ENCODE assay signal across 23 cellular contexts in the genomic region with DNA sequence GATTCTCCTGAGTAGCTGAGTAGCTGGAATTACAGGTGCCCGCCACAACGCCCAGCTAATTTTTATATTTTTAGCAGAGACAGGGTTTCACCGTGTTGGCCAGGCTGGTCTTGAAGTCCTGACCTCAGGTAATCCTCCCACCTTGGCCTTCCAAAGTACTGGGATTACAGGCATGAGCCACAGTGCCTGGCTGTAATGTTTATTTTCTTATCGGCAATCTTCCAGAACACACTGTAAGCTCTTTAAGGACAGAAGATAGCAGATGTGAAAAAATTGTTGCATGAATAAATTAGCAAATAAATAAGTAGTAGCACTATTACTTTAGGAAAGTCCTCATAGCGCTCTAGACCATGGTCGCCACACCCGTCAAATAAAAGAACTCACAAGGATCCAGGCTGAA.
"Had no signal": no experiment of that assay in that cellular context is flagged by ENCODE, and none has a peak within 500 bp of the region (broad histone marks: within the 10 kb centered on the region; RNA-seq: fewer than 3 reads in every experiment).

No MANE protein-coding gene starts in this region.

- H3K36me3 ChIP-seq: gastroesophageal sphincter, thoracic aorta, upper lobe of right lung had no signal

- H3K4me1 Mint-ChIP-seq: activated CD4-positive, alpha-beta memory T cell treated with anti-CD3 and anti-CD28 coated beads, Interleukin-2, amount 10 ng/mL, durations not matched to agents 7 days and 5 days; activated CD4-positive, alpha-beta T cell treated with anti-CD3 and anti-CD28 coated beads, Interleukin-2, amount 10 ng/mL, durations not matched to agents 24 days and 14 days; activated naive CD4-positive, alpha-beta T cell treated with anti-CD3 and anti-CD28 coated beads, Interleukin-2, amount 50 U/mL, for 24 hours; T-helper 17 cell had no signal

- DNase-seq: activated CD4-positive, alpha-beta memory T cell treated with anti-CD3 and anti-CD28 coated beads, Interleukin-2, amount 10 ng/mL, durations not matched to agents 7 days and 5 days; activated CD4-positive, alpha-beta T cell treated with anti-CD3 and anti-CD28 coated beads, Interleukin-2, amount 10 ng/mL, durations not matched to agents 24 days and 14 days; activated gamma-delta T cell treated with Interleukin-2 at 50 U/mL for 16 hours; anterior cingulate cortex; central memory CD4-positive, alpha-beta T cell; effector memory CD4-positive, alpha-beta T cell; hypothalamus; left ventricle myocardium superior; mammary epithelial cell; nephron progenitor cell; nucleus accumbens; posterior cingulate gyrus; stimulated activated CD4-positive, alpha-beta T cell treated with anti-CD3 and anti-CD28 coated beads, Interleukin-15, amount 100 ng/mL, for 24 hours; SW 1271; T-helper 17 cell; upper lobe of right lung had no signal

- H3K9me3 ChIP-seq: gastroesophageal sphincter, thoracic aorta, upper lobe of right lung had no signal

- H3K27ac ChIP-seq: gastroesophageal sphincter, thoracic aorta, upper lobe of right lung had no signal

- H3K27ac Mint-ChIP-seq: activated CD4-positive, alpha-beta memory T cell treated with anti-CD3 and anti-CD28 coated beads, Interleukin-2, amount 10 ng/mL, durations not matched to agents 7 days and 5 days; activated CD4-positive, alpha-beta T cell treated with anti-CD3 and anti-CD28 coated beads, Interleukin-2, amount 10 ng/mL, durations not matched to agents 24 days and 14 days; activated naive CD4-positive, alpha-beta T cell treated with anti-CD3 and anti-CD28 coated beads, Interleukin-2, amount 50 U/mL, for 24 hours; stimulated activated memory B cell treated with anti-CD40 and anti-IgM and Interleukin-4, amounts not matched to agents 10 μg/mL and 1 μg/mL and 100 μg/mL, for 72 hours; T-helper 17 cell had no signal

- H3K36me3 Mint-ChIP-seq: activated naive CD4-positive, alpha-beta T cell treated with anti-CD3 and anti-CD28 coated beads, Interleukin-2, amount 50 U/mL, for 24 hours; stimulated activated memory B cell treated with anti-CD40 and anti-IgM and Interleukin-4, amounts not matched to agents 10 μg/mL and 1 μg/mL and 100 μg/mL, for 72 hours had no signal

- ATAC-seq: esophagus mucosa; gastroesophageal sphincter; left ventricle myocardium superior; sciatic nerve; stimulated activated memory B cell treated with anti-CD40 and anti-IgM and Interleukin-4, amounts not matched to agents 10 μg/mL and 1 μg/mL and 100 μg/mL, for 72 hours; T-helper 17 cell; upper lobe of right lung had no signal

- H3K4me3 ChIP-seq: gastroesophageal sphincter, smooth muscle cell, thoracic aorta, upper lobe of right lung had no signal

- H3K9me3 Mint-ChIP-seq: activated CD4-positive, alpha-beta T cell treated with anti-CD3 and anti-CD28 coated beads, Interleukin-2, amount 10 ng/mL, durations not matched to agents 24 days and 14 days; stimulated activated memory B cell treated with anti-CD40 and anti-IgM and Interleukin-4, amounts not matched to agents 10 μg/mL and 1 μg/mL and 100 μg/mL, for 72 hours had no signal

- H3K4me3 Mint-ChIP-seq: activated CD4-positive, alpha-beta memory T cell treated with anti-CD3 and anti-CD28 coated beads, Interleukin-2, amount 10 ng/mL, durations not matched to agents 7 days and 5 days; activated CD4-positive, alpha-beta T cell treated with anti-CD3 and anti-CD28 coated beads, Interleukin-2, amount 10 ng/mL, durations not matched to agents 24 days and 14 days; activated naive CD4-positive, alpha-beta T cell treated with anti-CD3 and anti-CD28 coated beads, Interleukin-2, amount 50 U/mL, for 24 hours; nephron progenitor cell; stimulated activated memory B cell treated with anti-CD40 and anti-IgM and Interleukin-4, amounts not matched to agents 10 μg/mL and 1 μg/mL and 100 μg/mL, for 72 hours; T-helper 17 cell had no signal

- H3K27me3 ChIP-seq: gastroesophageal sphincter, upper lobe of right lung had no signal
